In genomic region chr16:79994413-79994812, GRCh38 we compare ENCODE assay signal across 18 cellular contexts.
DNase-seq lines count a peak whose midpoint lies in the region; ATAC-seq and FAIRE-seq lines count a peak whose summit lies in the region.
"Had no signal": no experiment of that assay in that cellular context is flagged by ENCODE, and none has a peak within 500 bp of the region (broad histone marks: within the 10 kb centered on the region; RNA-seq: fewer than 3 reads in every experiment).

No MANE protein-coding gene starts in this region.

- no peak overlapping the region for H3K4me3 ChIP-seq in NT2/D1 (ENCODE audit: insufficient read length, low read depth)
- H3K4me3 ChIP-seq: MG63, PC-9 had no signal

- H3K9me3 ChIP-seq in NT2/D1 (ENCODE audit: insufficient read depth, low read length): peaks cover 27% of the 10 kb centered on the region
- H3K9me3 ChIP-seq: MG63 had no signal

- peak; percentile 72 for ATAC-seq in sciatic nerve
- no peak for ATAC-seq in HG03565 (IDR thresholded peaks at IDR 0.05; ENCODE audit: unreplicated experiment)

- DNase-seq in NT2/D1 (ENCODE audit: low read depth, low spot score): peak; percentile 13
- DNase-seq in frontal cortex (ENCODE audit: low spot score in 2 of 2): peak; percentile 31 to 42
- peak; percentile 81 for DNase-seq in midbrain (lab: John Stamatoyannopoulos, UW)
- no peak for DNase-seq in sciatic nerve (ENCODE audit: low spot score)
- DNase-seq in NCI-H1048 (lab: John Stamatoyannopoulos, UW): no peak
- DNase-seq in T-helper 9 cell: no peak
- no peak for DNase-seq in NCI-H446 treated with DMSO at 0.1 percent for 48 hours (lab: John Stamatoyannopoulos, UW)
- DNase-seq: DMS79 treated with DMSO at 0.1 percent for 48 hours, H9, Kasumi-1, MG63, NCI-H1092, NCI-H1436 treated with DMSO at 0.1 percent for 48 hours, NCI-H2029, NCI-H2171, NCI-H82, PC-9 had no signal

- no peaks in the 10 kb centered on the region for H3K27me3 ChIP-seq in NT2/D1 (ENCODE audit: insufficient read depth, insufficient read length)
- H3K27me3 ChIP-seq: MG63 had no signal

- H3K9ac ChIP-seq in NT2/D1 (ENCODE audit: insufficient read length, low read depth): no peak overlapping the region

- H3K36me3 ChIP-seq in NT2/D1 (ENCODE audit: insufficient read depth, insufficient read length, low read length): no peaks in the 10 kb centered on the region
- H3K36me3 ChIP-seq: MG63 had no signal

- no peaks in the 10 kb centered on the region for H3K4me1 ChIP-seq in NT2/D1 (ENCODE audit: insufficient read depth, insufficient read length)

- no peak for FAIRE-seq in frontal cortex (lab: Jason Lieb, UNC)

- intact Hi-C loops in sciatic nerve (cut with DNase I): no loop called here

Comparison
In these comparisons a context has a peak if more than half of its experiments do, and no peak if none do; other contexts are left out.
1. DNase-seq: peak in NT2/D1 (single experiment), frontal cortex (2 of 2) and midbrain (single experiment); none in sciatic nerve (single experiment), NCI-H1048 (single experiment), T-helper 9 cell (single experiment) and NCI-H446 treated with DMSO at 0.1 percent for 48 hours (single experiment).